ENCODE assay signal across 29 cellular contexts in genomic region chr1:201109651-201110050, GRCh38. TPM values are rescaled to one million over a fixed set of nuclear protein-coding genes. Genes with fewer than 3 reads are reported as not detected.
"Had no signal": no experiment of that assay in that cellular context is flagged by ENCODE, and none has a peak within 500 bp of the region (broad histone marks: within the 10 kb centered on the region; RNA-seq: fewer than 3 reads in every experiment).

No MANE protein-coding gene starts in this region.

- H3K27ac ChIP-seq: RWPE1 had no signal

- DNase-seq: KBM-7; MV-4-11; NCI-H1092; NCI-H1105 treated with DMSO at 0.1 percent for 48 hours; NCI-H1417 treated with DMSO at 0.1 percent for 48 hours; NCI-H146; NCI-H1694 treated with DMSO at 0.1 percent for 48 hours; NCI-H1930; NCI-H2081; NCI-H2107; NCI-H2171; NCI-H226; NCI-H446; NCI-H510A; NCI-H524 treated with DMSO at 0.1 percent for 48 hours; NCI-H69; NCI-H774; NK-92 treated with Interleukin-12 subunit alpha and Interleukin-12 subunit beta, amount 100 ng/mL, for 24 hours; PC-3; SHP77; SK-N-SH had no signal

- H3K27ac Mint-ChIP-seq: IgD-negative memory B cell had no signal

- ATAC-seq: Panc1, PC-3 had no signal

- H3K4me2 ChIP-seq: SK-N-SH had no signal

- H3K9me3 Mint-ChIP-seq: IgD-negative memory B cell had no signal

- H3K9ac ChIP-seq: SK-N-SH had no signal

- H3K9me3 ChIP-seq: SK-N-SH had no signal

RNA-seq across cellular contexts. Expression of gene CACNA1S, which starts 2.6 kb away (rescaled TPM):
- total RNA-seq: HT1080, MCF 10A, OCI-LY7, PC-3, SK-MEL-5 had no signal
- polyA plus RNA-seq: IgD-negative memory B cell, SK-N-SH had no signal

RNA-seq across cellular contexts. Expression of gene ASCL5, which starts 17.3 kb away (rescaled TPM):
- total RNA-seq: HT1080, LHCN-M2, MCF 10A, OCI-LY7, SK-MEL-5 had no signal
- polyA plus RNA-seq: IgD-negative memory B cell, SK-N-SH had no signal
